7 cellular contexts compared by ENCODE assay signal in the genomic region with DNA sequence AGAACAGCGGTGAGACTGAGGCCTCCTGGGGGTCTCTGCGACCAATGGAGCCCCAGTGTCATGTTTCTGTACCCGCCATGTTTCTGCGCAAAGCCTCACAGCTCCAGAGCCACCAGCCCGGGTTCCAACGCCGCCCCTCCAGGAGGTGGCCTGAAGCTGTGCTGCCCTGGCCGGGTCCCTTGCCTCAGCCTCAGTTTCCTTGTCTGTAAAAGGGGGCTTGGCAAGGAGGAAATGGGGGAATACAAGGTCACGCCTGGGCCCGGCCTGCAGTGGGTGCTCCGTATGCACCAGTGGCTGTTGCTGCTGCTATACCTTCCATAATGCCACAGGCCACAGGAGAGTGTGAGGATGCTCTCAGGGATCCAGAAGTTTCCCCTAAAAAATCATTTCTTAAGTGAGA.
"Had no signal": no experiment of that assay in that cellular context is flagged by ENCODE, and none has a peak within 500 bp of the region (broad histone marks: within the 10 kb centered on the region; RNA-seq: fewer than 3 reads in every experiment).

No MANE protein-coding gene starts in this region.

- ATAC-seq: GM23338, HepG2 had no signal

- H3K27me3 Mint-ChIP-seq: IgD-negative memory B cell had no signal

- H2AFZ ChIP-seq: GM23338 had no signal

- H3K27ac ChIP-seq: HL-60 had no signal

- H3K27ac Mint-ChIP-seq: GM23338 had no signal

- H3K4me3 ChIP-seq: GM23338 had no signal

- H3K4me2 ChIP-seq: GM23338 had no signal

- H3K4me1 Mint-ChIP-seq: GM23338 had no signal

- H3K9me3 Mint-ChIP-seq: GM23338, H9, IgD-negative memory B cell had no signal

- H3K4me3 Mint-ChIP-seq: GM23338, H9, IgD-negative memory B cell had no signal

- DNase-seq: H9, HCEC 1CT, KBM-7 had no signal
